1 cellular context compared by ENCODE assay signal in the genomic region with DNA sequence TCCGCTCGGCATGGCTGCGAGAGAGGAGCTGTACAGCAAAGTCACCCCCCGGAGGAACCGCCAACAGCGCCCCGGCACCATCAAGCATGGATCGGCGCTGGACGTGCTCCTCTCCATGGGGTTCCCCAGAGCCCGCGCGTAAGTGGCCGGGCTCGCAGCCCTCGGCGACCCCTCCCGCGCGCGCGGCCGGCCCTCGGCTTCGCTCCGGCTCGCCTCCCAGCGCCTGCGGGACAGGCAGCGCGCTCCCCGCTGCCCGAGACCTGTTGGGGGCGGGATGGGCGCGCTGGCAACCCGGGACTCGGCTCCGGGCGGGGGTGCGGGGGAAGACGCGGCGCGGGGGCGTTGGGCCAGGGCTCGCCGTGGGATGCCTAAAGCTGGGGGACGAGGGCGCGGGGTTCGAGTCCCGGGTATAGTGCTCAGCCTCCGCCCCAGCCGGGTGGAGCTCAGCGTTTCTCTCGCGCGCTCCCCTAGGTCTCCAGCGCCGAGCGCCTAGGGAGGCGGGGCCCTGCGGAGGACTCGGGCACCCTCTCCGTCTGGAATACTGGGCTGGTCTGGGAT.
TF ChIP-seq lines count a peak whose summit lies in the region.

No MANE protein-coding gene starts in this region.

TF ChIP-seq in HepG2, 621 proteins besides CTCF, POLR2A, EP300 and RAD21 (continued from another document):
- TF ChIP-seq, protein P1, sequence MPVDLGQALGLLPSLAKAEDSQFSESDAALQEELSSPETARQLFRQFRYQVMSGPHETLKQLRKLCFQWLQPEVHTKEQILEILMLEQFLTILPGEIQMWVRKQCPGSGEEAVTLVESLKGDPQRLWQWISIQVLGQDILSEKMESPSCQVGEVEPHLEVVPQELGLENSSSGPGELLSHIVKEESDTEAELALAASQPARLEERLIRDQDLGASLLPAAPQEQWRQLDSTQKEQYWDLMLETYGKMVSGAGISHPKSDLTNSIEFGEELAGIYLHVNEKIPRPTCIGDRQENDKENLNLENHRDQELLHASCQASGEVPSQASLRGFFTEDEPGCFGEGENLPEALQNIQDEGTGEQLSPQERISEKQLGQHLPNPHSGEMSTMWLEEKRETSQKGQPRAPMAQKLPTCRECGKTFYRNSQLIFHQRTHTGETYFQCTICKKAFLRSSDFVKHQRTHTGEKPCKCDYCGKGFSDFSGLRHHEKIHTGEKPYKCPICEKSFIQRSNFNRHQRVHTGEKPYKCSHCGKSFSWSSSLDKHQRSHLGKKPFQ (CRISPR knock-in tag; IDR thresholded peaks at IDR 0.05; ENCODE audit: insufficient replicate concordance): peak; percentile 26
- TF ChIP-seq ZNF761 (CRISPR knock-in tag; conservative IDR thresholded peaks at IDR 0.05): 0 out of 2 replicates have a peak, but pooled peaks have one; percentile 30
- TF ChIP-seq HOXA7 (CRISPR knock-in tag; IDR thresholded peaks at IDR 0.05): no peak
- TF ChIP-seq, protein P2, sequence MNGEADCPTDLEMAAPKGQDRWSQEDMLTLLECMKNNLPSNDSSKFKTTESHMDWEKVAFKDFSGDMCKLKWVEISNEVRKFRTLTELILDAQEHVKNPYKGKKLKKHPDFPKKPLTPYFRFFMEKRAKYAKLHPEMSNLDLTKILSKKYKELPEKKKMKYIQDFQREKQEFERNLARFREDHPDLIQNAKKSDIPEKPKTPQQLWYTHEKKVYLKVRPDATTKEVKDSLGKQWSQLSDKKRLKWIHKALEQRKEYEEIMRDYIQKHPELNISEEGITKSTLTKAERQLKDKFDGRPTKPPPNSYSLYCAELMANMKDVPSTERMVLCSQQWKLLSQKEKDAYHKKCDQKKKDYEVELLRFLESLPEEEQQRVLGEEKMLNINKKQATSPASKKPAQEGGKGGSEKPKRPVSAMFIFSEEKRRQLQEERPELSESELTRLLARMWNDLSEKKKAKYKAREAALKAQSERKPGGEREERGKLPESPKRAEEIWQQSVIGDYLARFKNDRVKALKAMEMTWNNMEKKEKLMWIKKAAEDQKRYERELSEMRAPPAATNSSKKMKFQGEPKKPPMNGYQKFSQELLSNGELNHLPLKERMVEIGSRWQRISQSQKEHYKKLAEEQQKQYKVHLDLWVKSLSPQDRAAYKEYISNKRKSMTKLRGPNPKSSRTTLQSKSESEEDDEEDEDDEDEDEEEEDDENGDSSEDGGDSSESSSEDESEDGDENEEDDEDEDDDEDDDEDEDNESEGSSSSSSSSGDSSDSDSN (CRISPR knock-in tag; IDR thresholded peaks at IDR 0.05): peak; percentile 79; the same call in 1 of the 2 replicates
- TF ChIP-seq ZNF496 (CRISPR knock-in tag; IDR thresholded peaks at IDR 0.05; ENCODE audit: insufficient replicate concordance): no peak
- peak; percentile 56; the same call in 1 of the 2 replicates for TF ChIP-seq ZNF678 (CRISPR knock-in tag; IDR thresholded peaks at IDR 0.05)
- TF ChIP-seq TGIF2 (CRISPR knock-in tag; IDR thresholded peaks at IDR 0.05): no peak
- no peak for TF ChIP-seq ZBTB20 (CRISPR knock-in tag; IDR thresholded peaks at IDR 0.05; ENCODE audit: borderline replicate concordance, low read depth)
- no peak for TF ChIP-seq HNRNPH1 (optimal IDR thresholded peaks at IDR 0.05; ENCODE audit: low read depth, low read length)
- no peak for TF ChIP-seq HCFC1 (IDR thresholded peaks at IDR 0.05; ENCODE audit: low read depth, low read length)
- TF ChIP-seq ASH2L (IDR thresholded peaks at IDR 0.05; ENCODE audit: insufficient read length, low read depth, low read length): peak; percentile 54
- no peak for TF ChIP-seq ZNF329 (CRISPR knock-in tag; IDR thresholded peaks at IDR 0.05; ENCODE audit: low read depth)
- no peak for TF ChIP-seq SP2 (CRISPR knock-in tag; IDR thresholded peaks at IDR 0.05)
- 0 out of 2 replicates have a peak, but pooled peaks have one; percentile 6 for TF ChIP-seq ZNF124 (CRISPR knock-in tag; IDR thresholded peaks at IDR 0.05)
- TF ChIP-seq MAZ (IDR thresholded peaks at IDR 0.05; ENCODE audit: borderline replicate concordance, low read depth, low read length): 0 out of 2 replicates have a peak, but pooled peaks have one; percentile 26
- no peak for TF ChIP-seq MAZ (CRISPR knock-in tag; IDR thresholded peaks at IDR 0.05; ENCODE audit: low read depth)
- TF ChIP-seq ZNF607 (CRISPR knock-in tag; IDR thresholded peaks at IDR 0.05; ENCODE audit: borderline replicate concordance): 0 out of 2 replicates have a peak, but pooled peaks have one; percentile 53
- TF ChIP-seq ZNF570 (CRISPR knock-in tag; IDR thresholded peaks at IDR 0.05; ENCODE audit: borderline replicate concordance): no peak
- TF ChIP-seq TOPORS (CRISPR knock-in tag; IDR thresholded peaks at IDR 0.05): 0 out of 2 replicates have a peak, but pooled peaks have one; percentile 34
- TF ChIP-seq DNMT1 (CRISPR knock-in tag; IDR thresholded peaks at IDR 0.05): no peak
